36 cellular contexts compared by ENCODE assay signal in genomic region chr14:89037065-89037464, GRCh38.
"Had no signal": no experiment of that assay in that cellular context is flagged by ENCODE, and none has a peak within 500 bp of the region (broad histone marks: within the 10 kb centered on the region; RNA-seq: fewer than 3 reads in every experiment).

No MANE protein-coding gene starts in this region.

- H3K27ac ChIP-seq: adrenal gland, body of pancreas, brain microvascular endothelial cell, breast epithelium, VCaP had no signal

- H3K4me3 ChIP-seq: adrenal gland, body of pancreas, breast epithelium had no signal

- H3K27me3 ChIP-seq: adrenal gland, body of pancreas, brain microvascular endothelial cell, breast epithelium had no signal

- H3K36me3 ChIP-seq: adrenal gland, brain microvascular endothelial cell, breast epithelium had no signal

- H3K36me3 Mint-ChIP-seq: activated CD4-positive, alpha-beta memory T cell treated with anti-CD3 and anti-CD28 coated beads for 36 hours; activated naive CD8-positive, alpha-beta T cell treated with anti-CD3 and anti-CD28 coated beads for 36 hours had no signal

- DNase-seq: activated B cell treated with CpG ODN at 0.5 μM for 24 hours; activated CD4-positive, alpha-beta memory T cell treated with anti-CD3 and anti-CD28 coated beads for 36 hours; activated CD4-positive, alpha-beta T cell treated with anti-CD3 and anti-CD28 coated beads for 4 hours; activated CD4-positive, alpha-beta T cell treated with anti-CD3 and anti-CD28 coated beads, Interleukin-2, amount 10 ng/mL, durations not matched to agents 24 days and 14 days; activated CD4-positive, alpha-beta T cell treated with anti-CD3 and anti-CD28 coated beads, Interleukin-2, amount 50 U/mL, for 1 hour; activated CD4-positive, alpha-beta T cell treated with anti-CD3 and anti-CD28 coated beads, Interleukin-2, amount 50 U/mL, for 4 hours; activated CD4-positive, CD25-positive, alpha-beta regulatory T cell treated with anti-CD3 and anti-CD28 coated beads, Interleukin-2, amount 50 U/mL, for 72 hours; activated CD8-positive, alpha-beta memory T cell treated with anti-CD3 and anti-CD28 coated beads, Interleukin-2, amount 50 U/mL, for 4 hours; activated CD8-positive, alpha-beta T cell treated with anti-CD3 and anti-CD28 coated beads for 36 hours; activated effector memory CD4-positive, alpha-beta T cell treated with anti-CD3 and anti-CD28 coated beads, Interleukin-2, amount 50 U/mL, for 16 hours; activated gamma-delta T cell treated with Interleukin-2 at 50 U/mL for 16 hours; activated naive CD4-positive, alpha-beta T cell; activated naive CD4-positive, alpha-beta T cell treated with anti-CD3 and anti-CD28 coated beads for 36 hours; activated naive CD8-positive, alpha-beta T cell treated with anti-CD3 and anti-CD28 coated beads for 36 hours; activated T-cell treated with anti-CD3 and anti-CD28 coated beads for 4 hours; activated T-cell treated with anti-CD3 and anti-CD28 coated beads, Interleukin-2, amount 50 U/mL, for 1 hour; activated T-cell treated with anti-CD3 and anti-CD28 coated beads, Interleukin-2, amount 50 U/mL, for 4 hours; activated T-cell treated with anti-CD3 and anti-CD28 coated beads, Interleukin-2, amount 50 U/mL, for 72 hours; adrenal gland; amniotic stem cell; aorta; body of pancreas; brain microvascular endothelial cell; central memory CD4-positive, alpha-beta T cell; T-helper 1 cell; T-helper 2 cell; T-helper 9 cell had no signal

- H3K27ac Mint-ChIP-seq: activated B cell treated with CpG ODN at 0.5 μM for 24 hours; activated CD4-positive, alpha-beta memory T cell treated with anti-CD3 and anti-CD28 coated beads for 36 hours; activated CD4-positive, alpha-beta T cell treated with anti-CD3 and anti-CD28 coated beads, Interleukin-2, amount 10 ng/mL, durations not matched to agents 24 days and 14 days; activated CD8-positive, alpha-beta T cell treated with anti-CD3 and anti-CD28 coated beads for 36 hours; activated naive CD4-positive, alpha-beta T cell treated with anti-CD3 and anti-CD28 coated beads for 36 hours; activated naive CD4-positive, alpha-beta T cell treated with anti-CD3 and anti-CD28 coated beads, Interleukin-2, amount 50 U/mL, for 72 hours; activated naive CD8-positive, alpha-beta T cell treated with anti-CD3 and anti-CD28 coated beads for 36 hours; activated T-cell treated with anti-CD3 and anti-CD28 coated beads, Interleukin-2, amount 50 U/mL, for 72 hours; activated T-helper 1 cell treated with anti-CD3 and anti-CD28 coated beads, Interleukin-12 subunit alpha, Interleukin-12 subunit beta, Interleukin-2, Interleukin-4 antibody, amounts not matched to agents 30 ng/mL and 10 ng/mL and 1 ng/mL, durations not matched to agents 14 hours and 24 hours and 36 hours; activated T-helper 17 cell treated with anti-CD3 and anti-CD28 coated beads, Interleukin-2, amount 50 U/mL, for 72 hours; T-helper 1 cell treated with Interleukin-12 subunit alpha and Interleukin-12 subunit beta and Interleukin-4 antibody, amounts not matched to agents 30 μg/mL and 1 μg/mL, for 36 hours; T-helper 2 cell treated with Interferon-gamma antibody and Interleukin-4, amounts not matched to agents 5 μg/mL and 100 μg/mL, for 36 hours had no signal

- ATAC-seq: activated CD8-positive, alpha-beta T cell treated with anti-CD3 and anti-CD28 coated beads for 36 hours; activated naive CD4-positive, alpha-beta T cell treated with anti-CD3 and anti-CD28 coated beads, Interleukin-2, amount 50 U/mL, for 72 hours; activated T-cell treated with anti-CD3 and anti-CD28 coated beads, Interleukin-2, amount 50 U/mL, for 4 hours; activated T-cell treated with anti-CD3 and anti-CD28 coated beads, Interleukin-2, amount 50 U/mL, for 72 hours; activated T-helper 17 cell treated with anti-CD3 and anti-CD28 coated beads, Interleukin-2, amount 50 U/mL, for 72 hours; body of pancreas had no signal

- H3K4me1 Mint-ChIP-seq: activated T-helper 17 cell treated with anti-CD3 and anti-CD28 coated beads, Interleukin-2, amount 50 U/mL, for 72 hours had no signal

- H3K4me1 ChIP-seq: breast epithelium had no signal

- H3K4me3 Mint-ChIP-seq: activated B cell treated with CpG ODN at 0.5 μM for 24 hours; activated CD4-positive, alpha-beta memory T cell treated with anti-CD3 and anti-CD28 coated beads for 36 hours; activated CD4-positive, alpha-beta T cell treated with anti-CD3 and anti-CD28 coated beads, Interleukin-2, amount 10 ng/mL, durations not matched to agents 24 days and 14 days; activated CD8-positive, alpha-beta T cell treated with anti-CD3 and anti-CD28 coated beads for 36 hours; activated naive CD4-positive, alpha-beta T cell treated with anti-CD3 and anti-CD28 coated beads for 36 hours; activated naive CD8-positive, alpha-beta T cell treated with anti-CD3 and anti-CD28 coated beads for 36 hours; activated T-cell treated with anti-CD3 and anti-CD28 coated beads, Interleukin-2, amount 50 U/mL, for 4 hours; activated T-cell treated with anti-CD3 and anti-CD28 coated beads, Interleukin-2, amount 50 U/mL, for 72 hours; activated T-helper 1 cell treated with anti-CD3 and anti-CD28 coated beads, Interleukin-12 subunit alpha, Interleukin-12 subunit beta, Interleukin-2, Interleukin-4 antibody, amounts not matched to agents 30 ng/mL and 10 ng/mL and 1 ng/mL, durations not matched to agents 14 hours and 24 hours and 36 hours; activated T-helper 17 cell treated with anti-CD3 and anti-CD28 coated beads, Interleukin-2, amount 50 U/mL, for 72 hours; T-helper 1 cell treated with Interleukin-12 subunit alpha and Interleukin-12 subunit beta and Interleukin-4 antibody, amounts not matched to agents 30 μg/mL and 1 μg/mL, for 36 hours; T-helper 2 cell treated with Interferon-gamma antibody and Interleukin-4, amounts not matched to agents 5 μg/mL and 100 μg/mL, for 36 hours had no signal

- FAIRE-seq: astrocyte, TTC549 had no signal

- H3K9me3 Mint-ChIP-seq: activated B cell treated with CpG ODN at 0.5 μM for 24 hours; activated CD4-positive, alpha-beta memory T cell treated with anti-CD3 and anti-CD28 coated beads for 36 hours; activated CD8-positive, alpha-beta T cell treated with anti-CD3 and anti-CD28 coated beads for 36 hours; activated naive CD4-positive, alpha-beta T cell treated with anti-CD3 and anti-CD28 coated beads for 36 hours; activated T-cell treated with anti-CD3 and anti-CD28 coated beads, Interleukin-2, amount 50 U/mL, for 4 hours; activated T-cell treated with anti-CD3 and anti-CD28 coated beads, Interleukin-2, amount 50 U/mL, for 72 hours; activated T-helper 17 cell treated with anti-CD3 and anti-CD28 coated beads, Interleukin-2, amount 50 U/mL, for 72 hours had no signal

- H3K9me3 ChIP-seq: adrenal gland, body of pancreas, breast epithelium had no signal
